Comparison of ENCODE assay signal across 20 cellular contexts in genomic region chr19:55434356-55434755, GRCh38. TPM values are rescaled to one million over a fixed set of nuclear protein-coding genes. Genes with fewer than 3 reads are reported as not detected.
"Had no signal": no experiment of that assay in that cellular context is flagged by ENCODE, and none has a peak within 500 bp of the region (broad histone marks: within the 10 kb centered on the region; RNA-seq: fewer than 3 reads in every experiment).

No MANE protein-coding gene starts in this region.

- H3K4me3 ChIP-seq: ascending aorta, left lung, sigmoid colon, stomach had no signal

- DNase-seq: activated CD4-positive, alpha-beta T cell treated with anti-CD3 and anti-CD28 coated beads for 1 hour; activated CD8-positive, alpha-beta memory T cell treated with anti-CD3 and anti-CD28 coated beads for 24 hours; activated CD8-positive, alpha-beta memory T cell treated with anti-CD3 and anti-CD28 coated beads, Interleukin-2, amount 50 U/mL, for 48 hours; activated effector memory CD4-positive, alpha-beta T cell treated with anti-CD3 and anti-CD28 coated beads, Interleukin-2, amount 50 U/mL, for 16 hours; activated T-cell treated with anti-CD3 and anti-CD28 coated beads, Interleukin-2, amount 50 U/mL, for 72 hours; cortex of kidney; kidney; midbrain; nucleus accumbens; sigmoid colon; stimulated activated CD4-positive, alpha-beta T cell treated with anti-CD3 and anti-CD28 coated beads, Interleukin-4, amount 100 ng/mL, for 24 hours; stomach; WERI-Rb-1 had no signal

- H3K36me3 ChIP-seq: ascending aorta, left lung, sigmoid colon, stomach, WERI-Rb-1 had no signal

- H3K9me3 ChIP-seq: ascending aorta, left lung, sigmoid colon, stomach had no signal

- H3K27ac ChIP-seq: ascending aorta, left lung, sigmoid colon, stomach, WERI-Rb-1 had no signal

- FAIRE-seq: endometrium, frontal cortex, kidney had no signal

- H3K4me1 ChIP-seq: ascending aorta, left lung, sigmoid colon had no signal

RNA-seq across cellular contexts. Expression of gene SHISA7, which starts 8.7 kb away (rescaled TPM):
- total RNA-seq: kidney; left lung; lung microvascular endothelial cell; stomach; T-helper 2 cell treated with Interferon-gamma antibody and Interleukin-4, amounts not matched to agents 100 ng/mL and 5 ng/mL, for 36 hours had no signal

RNA-seq across cellular contexts. Expression of gene C19orf85, which starts 30.2 kb away (rescaled TPM):
- total RNA-seq: activated T-cell treated with anti-CD3 and anti-CD28 coated beads, Interleukin-2, amount 50 U/mL, for 72 hours; ascending aorta; frontal cortex; kidney; left lung; lung microvascular endothelial cell; sigmoid colon; stomach; T-helper 2 cell treated with Interferon-gamma antibody and Interleukin-4, amounts not matched to agents 100 ng/mL and 5 ng/mL, for 36 hours; temporal lobe had no signal
